Comparison of ENCODE assay signal across 17 cellular contexts in the genomic region with DNA sequence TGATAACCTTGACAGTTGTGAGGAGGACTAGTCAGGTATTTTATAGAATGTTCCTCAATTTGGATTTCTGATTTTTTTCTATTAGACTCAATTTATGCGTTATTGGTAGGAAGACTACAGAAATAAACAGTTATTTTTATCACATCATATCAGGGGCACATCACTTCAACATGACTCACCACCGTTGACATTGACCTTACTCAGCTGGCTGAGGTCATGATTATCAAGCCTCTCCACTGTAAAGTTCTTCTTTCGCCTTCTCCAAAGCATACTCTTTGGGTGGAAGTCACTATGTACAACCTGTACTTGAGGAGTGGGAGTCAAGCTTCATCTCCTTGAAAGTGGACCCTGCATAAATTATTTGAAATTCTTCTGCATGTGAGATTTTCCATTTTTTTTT.
DNase-seq lines count a peak whose midpoint lies in the region; TF ChIP-seq lines count a peak whose summit lies in the region.
"Had no signal": no experiment of that assay in that cellular context is flagged by ENCODE, and none has a peak within 500 bp of the region (broad histone marks: within the 10 kb centered on the region; RNA-seq: fewer than 3 reads in every experiment).

No MANE protein-coding gene starts in this region.

- H3K36me3 Mint-ChIP-seq in HFFc6 (ENCODE audit: low read depth) (no peaks in the 10 kb centered on the region), chondrocyte (ENCODE audit: low read depth) (no peaks in the 10 kb centered on the region), type B pancreatic cell (no peaks in the 10 kb centered on the region)
- H3K36me3 Mint-ChIP-seq: CD14-positive monocyte had no signal

- H3K4me3 Mint-ChIP-seq in HFFc6 (no peak overlapping the region), chondrocyte (ENCODE audit: unreplicated experiment) (no peak overlapping the region), type B pancreatic cell (no peak overlapping the region)
- H3K4me3 Mint-ChIP-seq: CD14-positive monocyte, IgD-negative memory B cell had no signal

- peaks cover 11% of the 10 kb centered on the region for H3K4me1 Mint-ChIP-seq in HFFc6 (ENCODE audit: low read depth)
- H3K4me1 Mint-ChIP-seq in chondrocyte (ENCODE audit: low read depth), result no peaks in the 10 kb centered on the region
- no peaks in the 10 kb centered on the region for H3K4me1 Mint-ChIP-seq in type B pancreatic cell (ENCODE audit: unreplicated experiment)
- H3K4me1 Mint-ChIP-seq: CD14-positive monocyte, IgD-negative memory B cell had no signal

- H3K27ac Mint-ChIP-seq in HFFc6, result no peak overlapping the region
- no peak overlapping the region for H3K27ac Mint-ChIP-seq in chondrocyte (ENCODE audit: unreplicated experiment)
- H3K27ac Mint-ChIP-seq in type B pancreatic cell, result no peak overlapping the region
- H3K27ac Mint-ChIP-seq: CD14-positive monocyte, IgD-negative memory B cell had no signal

- H3K27me3 Mint-ChIP-seq in HFFc6 (ENCODE audit: insufficient read depth) (no peaks in the 10 kb centered on the region; the same call in 1 of the 2 replicates), chondrocyte (ENCODE audit: low read depth) (no peaks in the 10 kb centered on the region), type B pancreatic cell (no peaks in the 10 kb centered on the region)
- H3K27me3 Mint-ChIP-seq: IgD-negative memory B cell had no signal

- H3K4me3 ChIP-seq in fibroblast of villous mesenchyme (ENCODE audit: low read depth, low read length), result no peak overlapping the region

- TF ChIP-seq CTCF in fibroblast of villous mesenchyme (IDR thresholded peaks at IDR 0.05; ENCODE audit: insufficient read depth, low read depth, low read length) (no peak), HFFc6 (IDR thresholded peaks at IDR 0.05) (no peak), chondrocyte (IDR thresholded peaks at IDR 0.05) (no peak), type B pancreatic cell (conservative IDR thresholded peaks at IDR 0.05) (no peak)

- DNase-seq in A172 (ENCODE audit: low spot score), result peak; percentile 60
- DNase-seq in ELR (ENCODE audit: low read depth), result peak; percentile 64
- DNase-seq in RKO (ENCODE audit: low spot score), result peak; percentile 30
- peak; percentile 14 for DNase-seq in fibroblast of villous mesenchyme (ENCODE audit: low read depth)
- no peak for DNase-seq in HPDE6-E6E7 (ENCODE audit: extremely low spot score)
- no peak for DNase-seq in HFFc6
- DNase-seq in chondrocyte (ENCODE audit: low spot score), result no peak
- no peak for DNase-seq in type B pancreatic cell (ENCODE audit: extremely low spot score, unreplicated experiment)
- DNase-seq: AML-193, COR-L47, Kasumi-1, NCI-H187 treated with DMSO at 0.1 percent for 48 hours, NCI-H69, RPMI8226, SW 1271 had no signal

- H3K9me3 Mint-ChIP-seq in HFFc6 (no peaks in the 10 kb centered on the region), chondrocyte (ENCODE audit: low read depth) (no peaks in the 10 kb centered on the region), type B pancreatic cell (peaks cover 3% of the 10 kb centered on the region)

Comparison
In these comparisons a context has a peak if more than half of its experiments do, and no peak if none do; other contexts are left out.
1. DNase-seq: peak in A172 (single experiment), ELR (single experiment), RKO (single experiment) and fibroblast of villous mesenchyme (single experiment); none in HPDE6-E6E7 (single experiment), HFFc6 (single experiment), chondrocyte (single experiment) and type B pancreatic cell (single experiment).